In genomic region chr6:158808442-158808833, GRCh38 we compare ENCODE assay signal across 10 cellular contexts. TPM values are rescaled to one million over a fixed set of nuclear protein-coding genes. Genes with fewer than 3 reads are reported as not detected.
DNase-seq lines count a peak whose midpoint lies in the region; ATAC-seq and TF ChIP-seq lines count a peak whose summit lies in the region.
"Had no signal": no experiment of that assay in that cellular context is flagged by ENCODE, and none has a peak within 500 bp of the region (broad histone marks: within the 10 kb centered on the region; RNA-seq: fewer than 3 reads in every experiment).

No MANE protein-coding gene starts in this region.

- H3K9me3 Mint-ChIP-seq in type B pancreatic cell: peaks cover 5% of the 10 kb centered on the region
- H3K9me3 Mint-ChIP-seq in nephron progenitor cell: no peaks in the 10 kb centered on the region
- H3K9me3 Mint-ChIP-seq: T-helper 1 cell treated with Interleukin-12 subunit alpha and Interleukin-12 subunit beta and Interleukin-4 antibody, amounts not matched to agents 30 μg/mL and 1 μg/mL, for 36 hours had no signal

- H3K27ac ChIP-seq in right atrium auricular region: peak overlapping the region; percentile 14 to 69
- peak overlapping the region; percentile 26; the same call in 1 of the 2 replicates for H3K27ac ChIP-seq in Panc1 (ENCODE audit: low read length)
- H3K27ac ChIP-seq in foreskin keratinocyte: no peak overlapping the region
- H3K27ac ChIP-seq: suprapubic skin had no signal

- H3K27me3 Mint-ChIP-seq in type B pancreatic cell (no peaks in the 10 kb centered on the region), nephron progenitor cell (ENCODE audit: low read depth, poor library complexity) (no peaks in the 10 kb centered on the region)

- intact Hi-C loops in left cardiac atrium (cut with DNase I): no loop called here
- intact Hi-C loops in Panc1 (cut with micrococcal nuclease; ENCODE audit: unreplicated experiment): no loop called here

- peaks cover 50% of the 10 kb centered on the region for H3K36me3 Mint-ChIP-seq in type B pancreatic cell
- H3K36me3 Mint-ChIP-seq in nephron progenitor cell (ENCODE audit: low read depth): peaks cover 24% of the 10 kb centered on the region

- H3K4me1 ChIP-seq in right atrium auricular region (peaks cover 0 to 65% of the 10 kb centered on the region in 2 donors), Panc1 (ENCODE audit: control insufficient read depth, insufficient read depth, low read length) (peaks cover 87% of the 10 kb centered on the region), foreskin keratinocyte (peaks cover 38% of the 10 kb centered on the region)

- H3K4me1 Mint-ChIP-seq in type B pancreatic cell (ENCODE audit: unreplicated experiment) (peaks cover 63% of the 10 kb centered on the region), nephron progenitor cell (peaks cover 60% of the 10 kb centered on the region)

- ATAC-seq in left cardiac atrium: no peak
- no peak for ATAC-seq in Panc1
- peak; percentile 45 for ATAC-seq in foreskin keratinocyte
- ATAC-seq in HG02798 (IDR thresholded peaks at IDR 0.05; ENCODE audit: poor library complexity, unreplicated experiment): no peak

- CTCF ChIA-PET in Panc1 (lab: Charles Lee): interaction anchor here (1.5 kb wide), 1 partner anchor 23 kb away, joined by 5 read pairs; no protein-coding TSS in a partner anchor

- no peaks in the 10 kb centered on the region for H3K27me3 ChIP-seq in right atrium auricular region
- no peaks in the 10 kb centered on the region for H3K27me3 ChIP-seq in Panc1 (ENCODE audit: control insufficient read depth, insufficient read depth, low read length)
- no peaks in the 10 kb centered on the region for H3K27me3 ChIP-seq in foreskin keratinocyte
- H3K27me3 ChIP-seq: suprapubic skin had no signal

- BruUV-seq in Panc1 (replicated peaks; lab: Mats Ljungman, UMichigan): no TSS peak

- DNase-seq in right atrium auricular region (ENCODE audit: low spot score): no peak
- DNase-seq in left cardiac atrium: no peak
- DNase-seq in Panc1 (ENCODE audit: low read depth, low spot score): no peak
- DNase-seq in foreskin keratinocyte: no peak
- DNase-seq in type B pancreatic cell (ENCODE audit: extremely low spot score, unreplicated experiment): no peak
- DNase-seq in nephron progenitor cell: no peak
- no peak for DNase-seq in NCI-H226

- H3K36me3 ChIP-seq in right atrium auricular region (peaks cover 10% of the 10 kb centered on the region), Panc1 (ENCODE audit: control insufficient read depth, insufficient read depth, low read length) (peaks cover 27% of the 10 kb centered on the region)

- H3K9me3 ChIP-seq in right atrium auricular region (no peaks in the 10 kb centered on the region), Panc1 (ENCODE audit: control insufficient read depth, insufficient read depth, low read depth, low read length) (no peaks in the 10 kb centered on the region)
- H3K9me3 ChIP-seq: suprapubic skin had no signal

- POLR2A ChIA-PET in Panc1 (lab: Charles Lee): no interaction called here

- no peak for TF ChIP-seq CTCF in right atrium auricular region (IDR thresholded peaks at IDR 0.05)
- TF ChIP-seq CTCF in Panc1 (IDR thresholded peaks at IDR 0.05): no peak
- TF ChIP-seq CTCF in foreskin keratinocyte (conservative IDR thresholded peaks at IDR 0.05): peak; percentile 54
- no peak for TF ChIP-seq CTCF in type B pancreatic cell (conservative IDR thresholded peaks at IDR 0.05)
- TF ChIP-seq CTCF in nephron progenitor cell (IDR thresholded peaks at IDR 0.05): no peak

- H3K4me3 Mint-ChIP-seq in type B pancreatic cell: peak overlapping the region; percentile 46
- no peak overlapping the region for H3K4me3 Mint-ChIP-seq in nephron progenitor cell
- H3K4me3 Mint-ChIP-seq: T-helper 1 cell treated with Interleukin-12 subunit alpha and Interleukin-12 subunit beta and Interleukin-4 antibody, amounts not matched to agents 30 μg/mL and 1 μg/mL, for 36 hours had no signal

- H3K27ac Mint-ChIP-seq in type B pancreatic cell (peak overlapping the region; percentile 92), nephron progenitor cell (no peak overlapping the region)
- H3K27ac Mint-ChIP-seq: T-helper 1 cell treated with Interleukin-12 subunit alpha and Interleukin-12 subunit beta and Interleukin-4 antibody, amounts not matched to agents 30 μg/mL and 1 μg/mL, for 36 hours had no signal

- H3K4me3 ChIP-seq in right atrium auricular region: no peak overlapping the region
- H3K4me3 ChIP-seq in Panc1 (ENCODE audit: low read depth in 2 of 2, low read length in 2 of 2): no peak overlapping the region
- H3K4me3 ChIP-seq: suprapubic skin had no signal

- in situ Hi-C loops in Panc1 (cut with HindIII; ENCODE audit: low pct_unique_long_range_greater_than_20kb, low sequenced_read_pairs): no loop called here

RNA-seq across cellular contexts. Expression of gene EZR, which starts 10.7 kb away (rescaled TPM):
- total RNA-seq in right atrium auricular region (100 to 1,000 TPM; 161 to 197 TPM), left cardiac atrium (100 to 1,000 TPM; 140 to 217 TPM), Panc1 (2021; ENCODE audit: unreplicated experiment) (263 TPM), foreskin keratinocyte (169 and 218 TPM in 2 replicates), type B pancreatic cell (ENCODE audit: low replicate concordance) (166 and 349 TPM in 2 replicates)
- polyA plus RNA-seq in Panc1 (2012; ENCODE audit: insufficient read length): 215 TPM
- 100 and 126 TPM in 2 replicates for polyA plus RNA-seq in foreskin keratinocyte
